ENCODE assay signal across 8 cellular contexts in genomic region chr11:16785520-16786128, GRCh38. TPM values are rescaled to one million over a fixed set of nuclear protein-coding genes. Genes with fewer than 3 reads are reported as not detected.
DNase-seq lines count a peak whose midpoint lies in the region; ATAC-seq and TF ChIP-seq lines count a peak whose summit lies in the region.

No MANE protein-coding gene starts in this region.

- H3F3A ChIP-seq in DOHH2 (ENCODE audit: control insufficient read depth, insufficient read depth) (no peaks in the 10 kb centered on the region), PC-3 (ENCODE audit: low read length, unreplicated experiment) (peaks cover 12% of the 10 kb centered on the region)

- POLR2A ChIA-PET in PC-3 (lab: Charles Lee; ENCODE audit: unreplicated experiment): no interaction called here

- H3K4me2 ChIP-seq in DOHH2 (ENCODE audit: low read length) (no peak overlapping the region), PC-3 (ENCODE audit: low read length) (no peak overlapping the region)

- no peaks in the 10 kb centered on the region for H3K9me3 ChIP-seq in DOHH2 (ENCODE audit: control insufficient read depth, insufficient read depth, low read length)
- no peaks in the 10 kb centered on the region for H3K9me3 ChIP-seq in PC-3 (ENCODE audit: low read length)
- no peaks in the 10 kb centered on the region for H3K9me3 ChIP-seq in gastroesophageal sphincter

- peaks cover 18% of the 10 kb centered on the region for H3K36me3 Mint-ChIP-seq in activated T-helper 17 cell treated with anti-CD3 and anti-CD28 coated beads, Interleukin-2, amount 50 U/mL, for 72 hours (ENCODE audit: low read depth)
- peaks cover 1% of the 10 kb centered on the region for H3K36me3 Mint-ChIP-seq in osteocyte (ENCODE audit: unreplicated experiment)

- no TSS peak for BruUV-seq in PC-3 (replicated peaks; lab: Mats Ljungman, UMichigan)

- H3K36me3 ChIP-seq in DOHH2 (ENCODE audit: control insufficient read depth, low read length) (no peaks in the 10 kb centered on the region), PC-3 (ENCODE audit: low read depth, low read length) (no peaks in the 10 kb centered on the region), gastroesophageal sphincter (peaks cover 0 to 28% of the 10 kb centered on the region in 2 donors)

- H3K27ac Mint-ChIP-seq in activated T-helper 17 cell treated with anti-CD3 and anti-CD28 coated beads, Interleukin-2, amount 50 U/mL, for 72 hours: peak overlapping the region; percentile 34
- H3K27ac Mint-ChIP-seq in osteocyte (ENCODE audit: unreplicated experiment): no peak overlapping the region

- DNase-seq in HT1080 (ENCODE audit: low read depth): peak; percentile 65
- DNase-seq in PC-3: peak; percentile 71
- no peak for DNase-seq in osteocyte (ENCODE audit: extremely low spot score, unreplicated experiment)
- DNase-seq in ureter (ENCODE audit: low spot score): peak; percentile 67

- no peaks in the 10 kb centered on the region for H3K9me2 ChIP-seq in DOHH2 (replicated peaks; ENCODE audit: control insufficient read depth, low read length)
- no peaks in the 10 kb centered on the region for H3K9me2 ChIP-seq in PC-3 (replicated peaks; ENCODE audit: low read length)

- peaks cover 7% of the 10 kb centered on the region for H3K4me1 Mint-ChIP-seq in activated T-helper 17 cell treated with anti-CD3 and anti-CD28 coated beads, Interleukin-2, amount 50 U/mL, for 72 hours
- peaks cover 15% of the 10 kb centered on the region for H3K4me1 Mint-ChIP-seq in osteocyte (ENCODE audit: unreplicated experiment)

- H3K4me1 ChIP-seq in DOHH2 (ENCODE audit: control insufficient read depth, low read length) (no peaks in the 10 kb centered on the region), PC-3 (ENCODE audit: insufficient read depth, low read length) (peaks cover 37% of the 10 kb centered on the region), gastroesophageal sphincter (peaks cover 0 to 11% (median 0%) of the 10 kb centered on the region in 3 donors)

- H3K9ac ChIP-seq in PC-3 (ENCODE audit: low read length): no peak overlapping the region

- ATAC-seq in GM21515 (IDR thresholded peaks at IDR 0.05; ENCODE audit: unreplicated experiment) (peak; percentile 83), PC-3 (peak; percentile 39), gastroesophageal sphincter (peak; percentile 69)
- peak; percentile 78 for ATAC-seq in activated T-helper 17 cell treated with anti-CD3 and anti-CD28 coated beads, Interleukin-2, amount 50 U/mL, for 72 hours (replicated peaks)

- 20 to 43% methylated on average over 1 to 7 of the region's 7 CpGs for WGBS in gastroesophageal sphincter (ENCODE audit: low coverage in 1 of 2), 2 donors

- intact Hi-C loops in PC-3 (cut with micrococcal nuclease): loop anchor here (5.0 kb wide), 1 partner anchor 277 kb away; no protein-coding TSS in a partner anchor

- H3K4me3 ChIP-seq in DOHH2 (ENCODE audit: low read length): no peak overlapping the region
- no peak overlapping the region for H3K4me3 ChIP-seq in PC-3 (ENCODE audit: low read length)
- no peak overlapping the region for H3K4me3 ChIP-seq in gastroesophageal sphincter

- H3K27me3 ChIP-seq in DOHH2 (ENCODE audit: control insufficient read depth, low read length) (peaks cover 6% of the 10 kb centered on the region), PC-3 (ENCODE audit: low read length) (no peaks in the 10 kb centered on the region), gastroesophageal sphincter (no peaks in the 10 kb centered on the region)

- CTCF ChIA-PET in PC-3 (lab: Charles Lee): interaction anchor here (0.6 to 1.5 kb wide), 2 partner anchors 25 to 97 kb away, joined by 3 to 6 read pairs; no protein-coding TSS in a partner anchor

- H4K20me1 ChIP-seq in DOHH2 (ENCODE audit: control insufficient read depth, insufficient read depth, low read depth, low read length) (no peaks in the 10 kb centered on the region; the same call in 1 of the 2 replicates), PC-3 (ENCODE audit: low read length) (no peaks in the 10 kb centered on the region)

- H2AFZ ChIP-seq in PC-3 (ENCODE audit: low read length): no peak overlapping the region

- H3K79me2 ChIP-seq in DOHH2 (ENCODE audit: control insufficient read depth, low read length) (no peaks in the 10 kb centered on the region), PC-3 (ENCODE audit: low read length) (no peaks in the 10 kb centered on the region)

- TF ChIP-seq CTCF in DOHH2 (IDR thresholded peaks at IDR 0.05; ENCODE audit: low read depth, low read length, poor library complexity, severe bottlenecking) (peak; percentile 83), PC-3 (conservative IDR thresholded peaks at IDR 0.05; ENCODE audit: low read depth, low read length) (peak; percentile 83), gastroesophageal sphincter (IDR thresholded peaks at IDR 0.05) (peak in 3 of 4 experiments; percentile 74 to 87 (median 81)), osteocyte (IDR thresholded peaks at IDR 0.05) (peak; percentile 89)

- H3K4me3 Mint-ChIP-seq in activated T-helper 17 cell treated with anti-CD3 and anti-CD28 coated beads, Interleukin-2, amount 50 U/mL, for 72 hours: no peak overlapping the region
- no peak overlapping the region for H3K4me3 Mint-ChIP-seq in osteocyte (ENCODE audit: unreplicated experiment)

- no peak for TF ChIP-seq POLR2A in gastroesophageal sphincter (IDR thresholded peaks at IDR 0.05)

- H3K27ac ChIP-seq in DOHH2 (ENCODE audit: low read depth, low read length) (no peak overlapping the region), PC-3 (ENCODE audit: low read length) (no peak overlapping the region), gastroesophageal sphincter (no peak overlapping the region)

- TF ChIP-seq EP300 in gastroesophageal sphincter (IDR thresholded peaks at IDR 0.05): no peak

- H3K27me3 Mint-ChIP-seq in activated T-helper 17 cell treated with anti-CD3 and anti-CD28 coated beads, Interleukin-2, amount 50 U/mL, for 72 hours: no peaks in the 10 kb centered on the region
- H3K27me3 Mint-ChIP-seq in osteocyte (ENCODE audit: unreplicated experiment): no peaks in the 10 kb centered on the region

- H3K9me3 Mint-ChIP-seq in activated T-helper 17 cell treated with anti-CD3 and anti-CD28 coated beads, Interleukin-2, amount 50 U/mL, for 72 hours: no peaks in the 10 kb centered on the region
- H3K9me3 Mint-ChIP-seq in osteocyte (ENCODE audit: unreplicated experiment): no peaks in the 10 kb centered on the region

RNA-seq across cellular contexts. Expression of gene C11orf58, which starts 47.2 kb away (rescaled TPM):
- 128 and 156 TPM in 2 replicates for total RNA-seq in HT1080 (2014; rRNA removed; shearing (Covaris generic))
- polyA plus RNA-seq in HT1080 (2015; cell fraction: cytosol; rRNA removed): 89.3 and 92.9 TPM in 2 replicates
- 73.3 and 75.0 TPM in 2 replicates for polyA plus RNA-seq in HT1080 (2015; cell fraction: nucleus; rRNA removed)
- total RNA-seq in PC-3 (2014; rRNA removed) (157 and 181 TPM in 2 replicates), gastroesophageal sphincter (100 to 1,000 TPM; 150 to 188 (median 175) TPM), osteocyte (143 and 150 TPM in 2 replicates), ureter (124 TPM)
- 100 to 1,000 TPM; 122 to 126 TPM for total RNA-seq in activated T-helper 17 cell treated with anti-CD3 and anti-CD28 coated beads, Interleukin-2, amount 50 U/mL, for 72 hours
